ENCODE assay signal across 1 cellular context in the genomic region with DNA sequence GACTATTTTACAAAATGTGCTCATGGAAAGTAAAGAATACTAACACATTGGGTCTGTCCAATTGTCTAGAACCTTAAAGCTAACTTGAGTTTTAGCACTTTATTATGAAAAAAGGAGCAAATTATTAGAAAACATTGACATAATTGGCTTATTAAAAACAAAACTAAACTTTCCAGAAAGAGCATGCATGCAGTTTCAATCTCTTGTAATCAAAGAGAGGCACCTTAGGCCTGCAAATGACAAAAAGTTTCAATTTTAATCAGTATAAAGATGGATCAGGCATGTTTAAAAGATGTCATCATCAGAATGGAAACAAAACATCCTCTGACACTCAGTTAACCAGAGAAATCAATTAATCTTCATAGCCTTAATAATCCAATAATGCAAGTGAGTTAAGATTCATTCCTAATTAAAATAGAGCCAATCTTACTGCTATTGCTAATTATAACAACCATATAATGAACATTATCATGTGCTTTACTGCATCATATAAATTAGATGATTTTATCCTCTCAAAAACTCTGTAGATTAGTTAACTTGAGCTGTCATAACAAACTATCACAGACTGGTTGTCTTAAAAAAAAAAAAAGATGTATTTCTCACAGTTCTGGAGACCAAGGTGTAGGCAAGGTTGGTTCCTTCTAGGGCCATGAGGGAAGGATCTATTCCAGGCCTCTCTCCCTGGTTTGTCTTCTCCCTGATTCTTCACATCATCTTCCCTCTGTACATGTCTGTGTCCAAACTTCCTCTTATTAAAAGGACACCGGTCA.
TF ChIP-seq lines count a peak whose summit lies in the region.

No MANE protein-coding gene starts in this region.

TF ChIP-seq in A549, 52 proteins besides CTCF, POLR2A, EP300 and RAD21 (continued from another document):
- TF ChIP-seq FOXS1 (CRISPR knock-in tag; IDR thresholded peaks at IDR 0.05) (no peak), PHF8 (IDR thresholded peaks at IDR 0.05; ENCODE audit: borderline replicate concordance, low read depth) (no peak), KDM1A (IDR thresholded peaks at IDR 0.05; ENCODE audit: low read depth) (no peak), RNF2 (IDR thresholded peaks at IDR 0.05; ENCODE audit: borderline replicate concordance, low read depth) (no peak)
- TF ChIP-seq, protein P1, sequence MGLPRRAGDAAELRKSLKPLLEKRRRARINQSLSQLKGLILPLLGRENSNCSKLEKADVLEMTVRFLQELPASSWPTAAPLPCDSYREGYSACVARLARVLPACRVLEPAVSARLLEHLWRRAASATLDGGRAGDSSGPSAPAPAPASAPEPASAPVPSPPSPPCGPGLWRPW (IDR thresholded peaks at IDR 0.05): no peak
